In the genomic region with DNA sequence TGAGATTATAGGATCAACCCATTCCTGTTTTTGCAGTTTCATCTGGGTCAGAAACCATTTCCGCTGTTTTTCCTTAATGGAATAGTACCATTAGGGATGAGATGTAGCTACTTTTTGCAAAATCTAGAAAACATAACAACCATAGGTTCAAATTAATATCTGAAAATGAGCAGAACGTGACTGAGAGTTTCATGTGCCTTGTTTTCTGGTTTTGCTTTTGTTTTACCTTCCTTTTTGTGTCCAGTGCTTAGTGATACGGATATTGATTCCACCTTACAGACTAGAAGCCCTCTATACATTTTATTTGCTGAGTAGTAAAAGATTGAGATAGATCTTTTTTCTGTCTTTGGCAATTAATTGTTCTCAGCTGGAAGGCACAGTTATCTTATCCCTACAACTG, we compare ENCODE assay signal across 15 cellular contexts. TPM values are rescaled to one million over a fixed set of nuclear protein-coding genes. Genes with fewer than 3 reads are reported as not detected.
DNase-seq lines count a peak whose midpoint lies in the region; ATAC-seq and TF ChIP-seq lines count a peak whose summit lies in the region.
"Had no signal": no experiment of that assay in that cellular context is flagged by ENCODE, and none has a peak within 500 bp of the region (broad histone marks: within the 10 kb centered on the region; RNA-seq: fewer than 3 reads in every experiment).

No MANE protein-coding gene starts in this region.

- peak overlapping the region; percentile 59 for H3K27ac Mint-ChIP-seq in MCF 10A (ENCODE audit: low read depth, unreplicated experiment)
- H3K27ac Mint-ChIP-seq in activated CD4-positive, alpha-beta memory T cell treated with anti-CD3 and anti-CD28 coated beads for 36 hours = peak overlapping the region; percentile 43
- peak overlapping the region; percentile 58 for H3K27ac Mint-ChIP-seq in stimulated activated memory B cell treated with anti-CD40 and anti-IgM and Interleukin-4, amounts not matched to agents 10 μg/mL and 1 μg/mL and 100 μg/mL, for 72 hours
- H3K27ac Mint-ChIP-seq: activated naive CD8-positive, alpha-beta T cell treated with anti-CD3 and anti-CD28 coated beads for 36 hours had no signal

- CTCF ChIA-PET in MCF 10A (lab: Yijun Ruan, JAX) = no interaction called here
- CTCF ChIA-PET in activated CD4-positive, alpha-beta memory T cell treated with anti-CD3 and anti-CD28 coated beads for 36 hours (lab: Charles Lee) = no interaction called here

- no peak overlapping the region for H3K27ac ChIP-seq in breast epithelium
- no peak overlapping the region for H3K27ac ChIP-seq in lower lobe of right lung
- H3K27ac ChIP-seq: gastrocnemius medialis had no signal

- TF ChIP-seq POLR2A in breast epithelium (IDR thresholded peaks at IDR 0.05) = no peak

- H3K27me3 ChIP-seq in breast epithelium = no peaks in the 10 kb centered on the region
- no peaks in the 10 kb centered on the region for H3K27me3 ChIP-seq in lower lobe of right lung (ENCODE audit: low read depth)
- H3K27me3 ChIP-seq: gastrocnemius medialis had no signal

- H3K4me3 Mint-ChIP-seq in MCF 10A (ENCODE audit: unreplicated experiment) = peak overlapping the region; percentile 41
- H3K4me3 Mint-ChIP-seq in activated CD4-positive, alpha-beta memory T cell treated with anti-CD3 and anti-CD28 coated beads for 36 hours = peak overlapping the region; percentile 9
- H3K4me3 Mint-ChIP-seq in stimulated activated memory B cell treated with anti-CD40 and anti-IgM and Interleukin-4, amounts not matched to agents 10 μg/mL and 1 μg/mL and 100 μg/mL, for 72 hours = peak overlapping the region; percentile 23
- H3K4me3 Mint-ChIP-seq: activated naive CD8-positive, alpha-beta T cell treated with anti-CD3 and anti-CD28 coated beads for 36 hours had no signal

- no peaks in the 10 kb centered on the region for H3K36me3 Mint-ChIP-seq in MCF 10A (ENCODE audit: insufficient read depth, unreplicated experiment)
- peaks cover 14% of the 10 kb centered on the region for H3K36me3 Mint-ChIP-seq in activated CD4-positive, alpha-beta memory T cell treated with anti-CD3 and anti-CD28 coated beads for 36 hours
- peaks cover 24% of the 10 kb centered on the region for H3K36me3 Mint-ChIP-seq in stimulated activated memory B cell treated with anti-CD40 and anti-IgM and Interleukin-4, amounts not matched to agents 10 μg/mL and 1 μg/mL and 100 μg/mL, for 72 hours

- H3K4me3 ChIP-seq in breast epithelium (no peak overlapping the region), lower lobe of right lung (no peak overlapping the region)
- H3K4me3 ChIP-seq: gastrocnemius medialis had no signal

- H3K4me1 ChIP-seq in breast epithelium = no peaks in the 10 kb centered on the region
- H3K4me1 ChIP-seq in lower lobe of right lung = peaks cover 18% of the 10 kb centered on the region

- H3K9me3 ChIP-seq in breast epithelium (no peaks in the 10 kb centered on the region), lower lobe of right lung (no peaks in the 10 kb centered on the region)
- H3K9me3 ChIP-seq: gastrocnemius medialis had no signal

- H3K27me3 Mint-ChIP-seq in MCF 10A (ENCODE audit: insufficient read depth, unreplicated experiment) = no peaks in the 10 kb centered on the region
- no peaks in the 10 kb centered on the region for H3K27me3 Mint-ChIP-seq in activated CD4-positive, alpha-beta memory T cell treated with anti-CD3 and anti-CD28 coated beads for 36 hours
- no peaks in the 10 kb centered on the region for H3K27me3 Mint-ChIP-seq in stimulated activated memory B cell treated with anti-CD40 and anti-IgM and Interleukin-4, amounts not matched to agents 10 μg/mL and 1 μg/mL and 100 μg/mL, for 72 hours
- H3K27me3 Mint-ChIP-seq: activated naive CD8-positive, alpha-beta T cell treated with anti-CD3 and anti-CD28 coated beads for 36 hours; IgD-negative memory B cell had no signal

- no peak for DNase-seq in MCF 10A (ENCODE audit: unreplicated experiment)
- no peak for DNase-seq in breast epithelium (ENCODE audit: low spot score in 2 of 2)
- DNase-seq in activated CD4-positive, alpha-beta memory T cell treated with anti-CD3 and anti-CD28 coated beads for 36 hours = no peak
- DNase-seq in lower lobe of right lung = no peak
- no peak for DNase-seq in DMS79 (lab: John Stamatoyannopoulos, UW)
- no peak for DNase-seq in NCI-H446 treated with DMSO at 0.1 percent for 48 hours (lab: John Stamatoyannopoulos, UW)
- DNase-seq: activated naive CD8-positive, alpha-beta T cell treated with anti-CD3 and anti-CD28 coated beads for 36 hours; Calu3; central memory CD4-positive, alpha-beta T cell; gastrocnemius medialis; NCI-H345; stimulated activated naive CD8-positive, alpha-beta T cell treated with anti-CD3 and anti-CD28 coated beads, Interleukin-15, Interleukin-2, amounts not matched to agents 100 U/mL and 50 U/mL, for 24 hours had no signal

- BruUV-seq in MCF 10A (replicated peaks; lab: Mats Ljungman, UMichigan) = no TSS peak

- peak; percentile 42 for ATAC-seq in HG02798 (IDR thresholded peaks at IDR 0.05; ENCODE audit: poor library complexity, unreplicated experiment)
- peak; percentile 47 for ATAC-seq in stimulated activated memory B cell treated with anti-CD40 and anti-IgM and Interleukin-4, amounts not matched to agents 10 μg/mL and 1 μg/mL and 100 μg/mL, for 72 hours
- ATAC-seq in lower lobe of right lung = no peak
- ATAC-seq: gastrocnemius medialis; stimulated activated naive CD8-positive, alpha-beta T cell treated with anti-CD3 and anti-CD28 coated beads, Interleukin-15, Interleukin-2, amounts not matched to agents 100 U/mL and 50 U/mL, for 24 hours had no signal

- H3K4me1 Mint-ChIP-seq in MCF 10A (ENCODE audit: insufficient read depth, unreplicated experiment) = peaks cover 26% of the 10 kb centered on the region
- H3K4me1 Mint-ChIP-seq in activated CD4-positive, alpha-beta memory T cell treated with anti-CD3 and anti-CD28 coated beads for 36 hours (ENCODE audit: low read depth) = peaks cover 61% of the 10 kb centered on the region
- peaks cover 43% of the 10 kb centered on the region for H3K4me1 Mint-ChIP-seq in stimulated activated memory B cell treated with anti-CD40 and anti-IgM and Interleukin-4, amounts not matched to agents 10 μg/mL and 1 μg/mL and 100 μg/mL, for 72 hours

- H3K9me3 Mint-ChIP-seq in MCF 10A (ENCODE audit: unreplicated experiment) = no peaks in the 10 kb centered on the region
- H3K9me3 Mint-ChIP-seq in activated CD4-positive, alpha-beta memory T cell treated with anti-CD3 and anti-CD28 coated beads for 36 hours = no peaks in the 10 kb centered on the region
- no peaks in the 10 kb centered on the region for H3K9me3 Mint-ChIP-seq in stimulated activated memory B cell treated with anti-CD40 and anti-IgM and Interleukin-4, amounts not matched to agents 10 μg/mL and 1 μg/mL and 100 μg/mL, for 72 hours
- H3K9me3 Mint-ChIP-seq: activated naive CD8-positive, alpha-beta T cell treated with anti-CD3 and anti-CD28 coated beads for 36 hours; IgD-negative memory B cell had no signal

- TF ChIP-seq CTCF in MCF 10A (IDR thresholded peaks at IDR 0.05; ENCODE audit: unreplicated experiment) = no peak
- no peak for TF ChIP-seq CTCF in breast epithelium (IDR thresholded peaks at IDR 0.05)
- no peak for TF ChIP-seq CTCF in lower lobe of right lung (IDR thresholded peaks at IDR 0.05)

- intact Hi-C loops in MCF 10A (cut with micrococcal nuclease) (no loop called here), breast epithelium (cut with DNase I; ENCODE audit: low total_unique reads) (no loop called here), lower lobe of right lung (cut with DNase I) (no loop called here)
- intact Hi-C loops in activated CD4-positive, alpha-beta memory T cell treated with anti-CD3 and anti-CD28 coated beads for 36 hours (cut with micrococcal nuclease) = loop anchor here (5.0 kb wide), 1 partner anchor 86 kb away; no protein-coding TSS in a partner anchor

- no peaks in the 10 kb centered on the region for H3K36me3 ChIP-seq in breast epithelium
- H3K36me3 ChIP-seq in lower lobe of right lung = no peaks in the 10 kb centered on the region
- H3K36me3 ChIP-seq: gastrocnemius medialis had no signal

- POLR2A ChIA-PET in MCF 10A (lab: Yijun Ruan, JAX) = interaction anchor here (0.6 to 1.4 kb wide), 3 partner anchors 9 to 98 kb away, joined by 3 to 4 read pairs (median 4); no protein-coding TSS in a partner anchor
- POLR2A ChIA-PET in activated CD4-positive, alpha-beta memory T cell treated with anti-CD3 and anti-CD28 coated beads for 36 hours (lab: Charles Lee) = no interaction called here

RNA-seq across cellular contexts. Expression of gene SNX25, which starts 46.5 kb away (rescaled TPM):
- total RNA-seq in MCF 10A (2022) (10.5 and 14.4 TPM in 2 replicates), breast epithelium (10 to 100 TPM; 16.8 to 30.1 (median 29.8) TPM), lower lobe of right lung (74.7 TPM)
- total RNA-seq in activated CD4-positive, alpha-beta memory T cell treated with anti-CD3 and anti-CD28 coated beads for 36 hours = 10 to 100 TPM; 18.9 to 21.6 TPM

RNA-seq across cellular contexts. Expression of gene CFAP97, which starts 52.1 kb away (rescaled TPM):
- 80.2 and 95.0 TPM in 2 replicates for total RNA-seq in MCF 10A (2022)
- total RNA-seq in breast epithelium = 10 to 100 TPM; 36.6 to 42.4 (median 38.0) TPM
- total RNA-seq in activated CD4-positive, alpha-beta memory T cell treated with anti-CD3 and anti-CD28 coated beads for 36 hours = 10 to 100 TPM; 47.5 to 48.6 TPM
- 29.4 TPM for total RNA-seq in lower lobe of right lung

Comparison
In these comparisons a context has a peak if more than half of its experiments do, and no peak if none do; other contexts are left out.
1. ATAC-seq: peak in HG02798 (single experiment) and stimulated activated memory B cell treated with anti-CD40 and anti-IgM and Interleukin-4, amounts not matched to agents 10 μg/mL and 1 μg/mL and 100 μg/mL, for 72 hours (single experiment); none in lower lobe of right lung (0 of 2).
2. Peak in every context shown above with its lines, with median percentiles within 50 percentile points of each other: H3K27ac Mint-ChIP-seq and H3K4me3 Mint-ChIP-seq.